23 cellular contexts compared by ENCODE assay signal in genomic region chr1:201261771-201262547, GRCh38. TPM values are rescaled to one million over a fixed set of nuclear protein-coding genes. Genes with fewer than 3 reads are reported as not detected.
DNase-seq lines count a peak whose midpoint lies in the region; ATAC-seq and TF ChIP-seq lines count a peak whose summit lies in the region.
"Had no signal": no experiment of that assay in that cellular context is flagged by ENCODE, and none has a peak within 500 bp of the region (broad histone marks: within the 10 kb centered on the region; RNA-seq: fewer than 3 reads in every experiment).

No MANE protein-coding gene starts in this region.

- intact Hi-C loops in natural killer cell (cut with micrococcal nuclease): no loop called here

- H3K9me3 ChIP-seq in Peyer's patch: no peaks in the 10 kb centered on the region
- H3K9me3 ChIP-seq: left ventricle myocardium inferior, upper lobe of left lung had no signal

- peaks cover 16 to 35% of the 10 kb centered on the region in 2 donors for H3K27me3 Mint-ChIP-seq in natural killer cell (ENCODE audit: low read depth in 2 of 2)

- H3K4me3 ChIP-seq in Peyer's patch: no peak overlapping the region
- H3K4me3 ChIP-seq: left ventricle myocardium inferior, upper lobe of left lung had no signal

- peak; percentile 59 for DNase-seq in EL
- DNase-seq in Peyer's patch: peak in 2 of 3 donors; percentile 29 to 39
- no peak for DNase-seq in epithelial cell of prostate (ENCODE audit: low read depth, low spot score)
- peak; percentile 8 for DNase-seq in natural killer cell
- no peak for DNase-seq in NK-92 (lab: John Stamatoyannopoulos, UW; ENCODE audit: unreplicated experiment)
- DNase-seq in HPDE6-E6E7 (ENCODE audit: extremely low spot score): no peak
- no peak for DNase-seq in stimulated activated naive CD4-positive, alpha-beta T cell treated with Interleukin-2 at 50 U/mL for 16 hours (lab: John Stamatoyannopoulos, UW)
- no peak for DNase-seq in NCI-H526 treated with DMSO at 0.1 percent for 48 hours (lab: John Stamatoyannopoulos, UW)
- DNase-seq: activated CD4-positive, alpha-beta T cell treated with anti-CD3 and anti-CD28 coated beads, Interleukin-2, amount 50 U/mL, for 4 hours; activated naive CD4-positive, alpha-beta T cell treated with anti-CD3 and anti-CD28 coated beads, Interleukin-2, amount 50 U/mL, for 16 hours; activated T-cell treated with anti-CD3 and anti-CD28 coated beads, Interleukin-2, amount 50 U/mL, for 4 hours; aorta; DMS79; effector CD8-positive, alpha-beta T cell; H7; left ventricle myocardium inferior; NCI-H1105 treated with DMSO at 0.1 percent for 48 hours; NCI-H524; stimulated activated CD4-positive, alpha-beta T cell treated with anti-CD3 and anti-CD28 coated beads, Interleukin-4, amount 100 ng/mL, for 4 hours; upper lobe of left lung had no signal

- H3K27ac ChIP-seq in Peyer's patch (no peak overlapping the region), epithelial cell of prostate (peak overlapping the region; percentile 96)
- H3K27ac ChIP-seq: left ventricle myocardium inferior, upper lobe of left lung, VCaP had no signal

- H3K36me3 ChIP-seq in Peyer's patch: no peaks in the 10 kb centered on the region
- H3K36me3 ChIP-seq: left ventricle myocardium inferior, upper lobe of left lung had no signal

- TF ChIP-seq POLR2A in Peyer's patch (IDR thresholded peaks at IDR 0.05): no peak

- H3K4me1 Mint-ChIP-seq in natural killer cell: no peaks in the 10 kb centered on the region

- H3K36me3 Mint-ChIP-seq in natural killer cell: no peaks in the 10 kb centered on the region

- H3K27me3 ChIP-seq in Peyer's patch: no peaks in the 10 kb centered on the region
- H3K27me3 ChIP-seq: upper lobe of left lung had no signal

- H3K4me3 Mint-ChIP-seq in natural killer cell: no peak overlapping the region
- H3K4me3 Mint-ChIP-seq: activated T-cell treated with anti-CD3 and anti-CD28 coated beads, Interleukin-2, amount 50 U/mL, for 4 hours had no signal

- H3K9me3 Mint-ChIP-seq in natural killer cell: no peaks in the 10 kb centered on the region
- H3K9me3 Mint-ChIP-seq: activated T-cell treated with anti-CD3 and anti-CD28 coated beads, Interleukin-2, amount 50 U/mL, for 4 hours had no signal

- no peak overlapping the region for H3K27ac Mint-ChIP-seq in natural killer cell

- no peak for ATAC-seq in natural killer cell
- ATAC-seq: activated T-cell treated with anti-CD3 and anti-CD28 coated beads, Interleukin-2, amount 50 U/mL, for 4 hours had no signal

- peaks cover 0 to 10% (median 4%) of the 10 kb centered on the region in 4 donors for H3K4me1 ChIP-seq in Peyer's patch

- no peak for TF ChIP-seq CTCF in Peyer's patch (IDR thresholded peaks at IDR 0.05)
- TF ChIP-seq CTCF in natural killer cell (IDR thresholded peaks at IDR 0.05): no peak

RNA-seq across cellular contexts. Expression of gene PKP1, which starts 21.3 kb away (rescaled TPM):
- total RNA-seq in Peyer's patch (10 to 100 TPM in 1 of 4 donors, 1 to 10 TPM in 2, under 1 TPM in 1; 0.54 to 11.6 (median 1.4) TPM), natural killer cell (not detected)
- total RNA-seq: activated T-cell treated with anti-CD3 and anti-CD28 coated beads, Interleukin-2, amount 50 U/mL, for 4 hours; H7; LHCN-M2; T-helper 1 cell treated with Interleukin-12 subunit alpha and Interleukin-12 subunit beta and Interleukin-4 antibody, amounts not matched to agents 30 ng/mL and 1 ng/mL, for 36 hours had no signal

Comparison
In these comparisons a context has a peak if more than half of its experiments do, and no peak if none do; other contexts are left out.
1. DNase-seq: peak in EL (single experiment), Peyer's patch (2 of 3) and natural killer cell (single experiment); none in epithelial cell of prostate (single experiment), NK-92 (single experiment), HPDE6-E6E7 (single experiment), stimulated activated naive CD4-positive, alpha-beta T cell treated with Interleukin-2 at 50 U/mL for 16 hours (single experiment) and NCI-H526 treated with DMSO at 0.1 percent for 48 hours (single experiment).